ENCODE assay signal across 1 cellular context in genomic region chr16:66510711-66511614, GRCh38.
TF ChIP-seq lines count a peak whose summit lies in the region.

No MANE protein-coding gene starts in this region.

TF ChIP-seq in HCT116, 20 proteins besides CTCF, POLR2A, EP300 and RAD21 (continued from another document):
- TF ChIP-seq REST (IDR thresholded peaks at IDR 0.05; ENCODE audit: low read depth) = no peak
